ENCODE assay signal across 12 cellular contexts in genomic region chr10:114970515-114970914, GRCh38. TPM values are rescaled to one million over a fixed set of nuclear protein-coding genes. Genes with fewer than 3 reads are reported as not detected.
DNase-seq lines count a peak whose midpoint lies in the region; ATAC-seq, FAIRE-seq and TF ChIP-seq lines count a peak whose summit lies in the region.
"Had no signal": no experiment of that assay in that cellular context is flagged by ENCODE, and none has a peak within 500 bp of the region (broad histone marks: within the 10 kb centered on the region; RNA-seq: fewer than 3 reads in every experiment).

No MANE protein-coding gene starts in this region.

- H3K36me3 Mint-ChIP-seq in nephron progenitor cell (ENCODE audit: low read depth) = peaks cover 43% of the 10 kb centered on the region

- no peaks in the 10 kb centered on the region for H3K9me3 Mint-ChIP-seq in nephron progenitor cell
- H3K9me3 Mint-ChIP-seq: naive thymus-derived CD8-positive, alpha-beta T cell had no signal

- H3K27me3 Mint-ChIP-seq in nephron progenitor cell (ENCODE audit: low read depth, poor library complexity) = no peaks in the 10 kb centered on the region
- H3K27me3 Mint-ChIP-seq: naive thymus-derived CD8-positive, alpha-beta T cell had no signal

- H3K27ac Mint-ChIP-seq in nephron progenitor cell = peak overlapping the region; percentile 24

- H3K4me1 Mint-ChIP-seq in nephron progenitor cell = peaks cover 39% of the 10 kb centered on the region

- no peak for TF ChIP-seq POLR2A in H54 (IDR thresholded peaks at IDR 0.05; ENCODE audit: low read depth, low read length)

- ATAC-seq in GM21360 (IDR thresholded peaks at IDR 0.05; ENCODE audit: unreplicated experiment) = no peak
- ATAC-seq in esophagus mucosa = no peak

- DNase-seq in H54 (ENCODE audit: insufficient read length, low spot score) = no peak
- peak; percentile 60 for DNase-seq in NCI-H82 (lab: John Stamatoyannopoulos, UW)
- DNase-seq in dermis blood vessel endothelial cell = peak; percentile 39
- DNase-seq in nephron progenitor cell = no peak
- DNase-seq in NCI-H1930 (lab: John Stamatoyannopoulos, UW) = no peak
- no peak for DNase-seq in effector CD8-positive, alpha-beta T cell (lab: John Stamatoyannopoulos, UW)
- DNase-seq: activated T-cell treated with anti-CD3 and anti-CD28 coated beads, Interleukin-2, amount 50 U/mL, for 1 hour; naive thymus-derived CD8-positive, alpha-beta T cell had no signal

- no peak overlapping the region for H3K4me3 Mint-ChIP-seq in nephron progenitor cell
- H3K4me3 Mint-ChIP-seq: naive thymus-derived CD8-positive, alpha-beta T cell had no signal

- TF ChIP-seq CTCF in nephron progenitor cell (IDR thresholded peaks at IDR 0.05) = no peak

- peak; percentile 58 for FAIRE-seq in H54 (lab: Jason Lieb, UNC)
- FAIRE-seq: bronchial epithelial cell, islet of Langerhans had no signal

RNA-seq across cellular contexts. Expression of gene TRUB1, which starts 32.5 kb away (rescaled TPM):
- 28.0 and 28.6 TPM in 2 replicates for total RNA-seq in dermis blood vessel endothelial cell
- 13.6 TPM for total RNA-seq in esophagus mucosa

Comparison
In these comparisons a context has a peak if more than half of its experiments do, and no peak if none do; other contexts are left out.
1. DNase-seq: peak in NCI-H82 (single experiment) and dermis blood vessel endothelial cell (single experiment); none in H54 (single experiment), nephron progenitor cell (single experiment), NCI-H1930 (0 of 2) and effector CD8-positive, alpha-beta T cell (single experiment).